ENCODE assay signal across 9 cellular contexts in genomic region chr6:131954775-131955107, GRCh38. TPM values are rescaled to one million over a fixed set of nuclear protein-coding genes. Genes with fewer than 3 reads are reported as not detected.
A peak's percentile ranks its signal among the peaks of the same experiment; 100 is the strongest.
DNase-seq lines count a peak whose midpoint lies in the region; ATAC-seq and TF ChIP-seq lines count a peak whose summit lies in the region.
"Had no signal": no experiment of that assay in that cellular context is flagged by ENCODE, and none has a peak within 500 bp of the region (broad histone marks: within the 10 kb centered on the region; RNA-seq: fewer than 3 reads in every experiment).

No MANE protein-coding gene starts in this region.

- no peak for ATAC-seq in effector memory CD8-positive, alpha-beta T cell (replicated peaks)
- ATAC-seq in stimulated activated naive CD8-positive, alpha-beta T cell treated with anti-CD3 and anti-CD28 coated beads, Interleukin-15, Interleukin-2, amounts not matched to agents 100 U/mL and 50 U/mL, for 24 hours = no peak

- peaks cover 51 to 57% of the 10 kb centered on the region in 2 donors for H3K27me3 Mint-ChIP-seq in effector memory CD8-positive, alpha-beta T cell

- no peak overlapping the region for H3K4me3 Mint-ChIP-seq in effector memory CD8-positive, alpha-beta T cell

- peak overlapping the region; percentile 89 for H3K27ac ChIP-seq in SJSA1

- no peak for TF ChIP-seq CTCF in fibroblast of villous mesenchyme (IDR thresholded peaks at IDR 0.05; ENCODE audit: insufficient read depth, low read depth, low read length)

- DNase-seq in ELR (ENCODE audit: low read depth) (peak; percentile 96), SJSA1 (ENCODE audit: low read depth in 1 of 2, low spot score in 2 of 2) (peak; percentile 91), fibroblast of villous mesenchyme (ENCODE audit: low read depth) (peak; percentile 93), pons (ENCODE audit: low spot score) (peak; percentile 11), AG08395 (ENCODE audit: low spot score) (no peak), G401 (ENCODE audit: low spot score) (no peak)
- DNase-seq in effector memory CD8-positive, alpha-beta T cell = no peak
- DNase-seq in stimulated activated naive CD8-positive, alpha-beta T cell treated with anti-CD3 and anti-CD28 coated beads, Interleukin-15, Interleukin-2, amounts not matched to agents 100 U/mL and 50 U/mL, for 24 hours = no peak
- DNase-seq: effector CD4-positive, alpha-beta T cell had no signal

- in situ Hi-C loops in G401 (cut with HindIII; ENCODE audit: low sequenced_read_pairs) = no loop called here

- peaks cover 14% of the 10 kb centered on the region for H3K36me3 ChIP-seq in SJSA1

- no peaks in the 10 kb centered on the region for H3K27me3 ChIP-seq in SJSA1 (replicated peaks)

- H3K36me3 Mint-ChIP-seq in effector memory CD8-positive, alpha-beta T cell (ENCODE audit: insufficient read depth) = peaks cover 6% of the 10 kb centered on the region

- H3K4me1 Mint-ChIP-seq in effector memory CD8-positive, alpha-beta T cell (ENCODE audit: low read depth in 2 of 2) = peaks cover 4 to 11% of the 10 kb centered on the region in 2 donors

- no peak overlapping the region for H3K4me3 ChIP-seq in SJSA1
- H3K4me3 ChIP-seq in fibroblast of villous mesenchyme (ENCODE audit: low read depth, low read length) = no peak overlapping the region

- H3K9me3 ChIP-seq in SJSA1 (replicated peaks) = no peaks in the 10 kb centered on the region

- H3K4me1 ChIP-seq in SJSA1 (replicated peaks) = peaks cover 45% of the 10 kb centered on the region

- H3K9me3 Mint-ChIP-seq in effector memory CD8-positive, alpha-beta T cell = no peaks in the 10 kb centered on the region

- no peak overlapping the region for H3K27ac Mint-ChIP-seq in effector memory CD8-positive, alpha-beta T cell

RNA-seq across cellular contexts. Expression of gene CCN2, which starts 3.6 kb away (rescaled TPM):
- total RNA-seq in SJSA1 (2014; rRNA removed; shearing (Covaris generic)) = 292 and 364 TPM in 2 replicates
- total RNA-seq in fibroblast of villous mesenchyme = 177 and 217 TPM in 2 replicates
- 40.3 and 42.9 TPM in 2 replicates for total RNA-seq in G401 (2014; rRNA removed; shearing (Covaris generic))

Comparison
In these comparisons a context has a peak if more than half of its experiments do, and no peak if none do; other contexts are left out.
1. DNase-seq: peak in ELR (single experiment), SJSA1 (2 of 2), fibroblast of villous mesenchyme (single experiment) and pons (single experiment); none in AG08395 (single experiment), effector memory CD8-positive, alpha-beta T cell (0 of 3), G401 (single experiment) and stimulated activated naive CD8-positive, alpha-beta T cell treated with anti-CD3 and anti-CD28 coated beads, Interleukin-15, Interleukin-2, amounts not matched to agents 100 U/mL and 50 U/mL, for 24 hours (single experiment).